Comparison of ENCODE assay signal across 10 cellular contexts in genomic region chr6:32184084-32184640, GRCh38. TPM values are rescaled to one million over a fixed set of nuclear protein-coding genes. Genes with fewer than 3 reads are reported as not detected.
DNase-seq lines count a peak whose midpoint lies in the region; ATAC-seq and TF ChIP-seq lines count a peak whose summit lies in the region.
"Had no signal": no experiment of that assay in that cellular context is flagged by ENCODE, and none has a peak within 500 bp of the region (broad histone marks: within the 10 kb centered on the region; RNA-seq: fewer than 3 reads in every experiment).

Gene AGER, minus strand, starts transcription at chr6:32184253. Its CDS starts 31 bp downstream, at chr6:32184222.

- no peaks in the 10 kb centered on the region for H3K9me2 ChIP-seq in GM23338 (ENCODE audit: insufficient read depth)

- H3K27me3 ChIP-seq in BLaER1 (no peaks in the 10 kb centered on the region), GM23338 (ENCODE audit: insufficient read depth) (no peaks in the 10 kb centered on the region), ovary (no peaks in the 10 kb centered on the region)
- H3K27me3 ChIP-seq: SJSA1 had no signal

- no peak within 1 kb of the TSS for H2AFZ ChIP-seq in GM23338

- H3K4me1 Mint-ChIP-seq in GM23338 = peaks cover 40% of the 10 kb centered on the region

- H3K4me3 Mint-ChIP-seq in GM23338 = no peak within 1 kb of the TSS

- H3K79me2 ChIP-seq in GM23338 (replicated peaks; ENCODE audit: insufficient read depth) = peaks cover 13% of the 10 kb centered on the region

- WGBS in ovary, 3 donors = 70 to 76% (median 70%) methylated on average over 6 of the region's 6 CpGs

- TF ChIP-seq POLR2A in ovary (IDR thresholded peaks at IDR 0.05) = no peak

- H3K9me3 ChIP-seq in BLaER1 (no peaks in the 10 kb centered on the region), ovary (no peaks in the 10 kb centered on the region)
- H3K9me3 ChIP-seq: SJSA1 had no signal

- H3K36me3 ChIP-seq in BLaER1 (peaks cover 78% of the 10 kb centered on the region), GM23338 (ENCODE audit: insufficient read depth) (peaks cover 5% of the 10 kb centered on the region), ovary (no peaks in the 10 kb centered on the region)

- H3K4me1 ChIP-seq in BLaER1 (peaks cover 48% of the 10 kb centered on the region), GM23338 (ENCODE audit: insufficient read depth) (peaks cover 12% of the 10 kb centered on the region), ovary (ENCODE audit: insufficient read depth) (peaks cover 4% of the 10 kb centered on the region)

- H3K4me3 ChIP-seq in BLaER1 = no peak within 1 kb of the TSS
- H3K4me3 ChIP-seq in GM23338 = no peak within 1 kb of the TSS
- no peak within 1 kb of the TSS for H3K4me3 ChIP-seq in coronary artery
- no peak within 1 kb of the TSS for H3K4me3 ChIP-seq in ovary
- H3K4me3 ChIP-seq: SJSA1 had no signal

- H3K27ac ChIP-seq in BLaER1 (peak within 1 kb of the TSS; percentile 37; the same call in 1 of the 2 replicates), GM23338 (ENCODE audit: low read depth) (no peak within 1 kb of the TSS), coronary artery (peak within 1 kb of the TSS; percentile 42 to 58), ovary (peak within 1 kb of the TSS; percentile 21 to 40), caudate nucleus (ENCODE audit: low read depth, low read length) (no peak within 1 kb of the TSS)
- H3K27ac ChIP-seq: SJSA1 had no signal

- H4K20me1 ChIP-seq in BLaER1 (no peaks in the 10 kb centered on the region; the same call in 1 of the 2 replicates), GM23338 (replicated peaks; ENCODE audit: insufficient read depth) (no peaks in the 10 kb centered on the region)

- H3K4me2 ChIP-seq in BLaER1 (no peak within 1 kb of the TSS), GM23338 (no peak within 1 kb of the TSS; the same call in 1 of the 2 replicates)

- TF ChIP-seq EP300 in ovary (IDR thresholded peaks at IDR 0.05) = no peak

- H3K27ac Mint-ChIP-seq in GM23338 = peak within 1 kb of the TSS; percentile 62

- intact Hi-C loops in ovary (cut with DNase I) = loop anchor here in 1 of 4 donors (10.0 kb wide), 1 partner anchor 459 kb away; the partner anchor contains the start of genes DDAH2, LY6G6C and MPIG6B

- H3K36me3 Mint-ChIP-seq in GM23338 (ENCODE audit: low read depth) = peaks cover 76% of the 10 kb centered on the region

- H3K9ac ChIP-seq in BLaER1 = peak within 1 kb of the TSS; percentile 41; the same call in 1 of the 2 replicates

- H3K9me3 Mint-ChIP-seq in GM23338 = no peaks in the 10 kb centered on the region; the same call in 2 of the 3 replicates

- TF ChIP-seq CTCF in GM23338 (conservative IDR thresholded peaks at IDR 0.05; ENCODE audit: low read depth in 2 of 2) (no peak), coronary artery (IDR thresholded peaks at IDR 0.05) (no peak), ovary (IDR thresholded peaks at IDR 0.05) (no peak)

- DNase-seq in GM23338 (ENCODE audit: low spot score) (no peak), coronary artery (ENCODE audit: low spot score) (no peak), ovary (peak in 1 of 5 donors; percentile 24), NCI-H1092 (lab: John Stamatoyannopoulos, UW) (no peak), caudate nucleus (lab: John Stamatoyannopoulos, UW) (no peak), middle frontal gyrus (ENCODE audit: extremely low spot score, low spot score) (no peak)
- DNase-seq: activated gamma-delta T cell treated with Interleukin-2 at 50 U/mL for 16 hours had no signal

- ATAC-seq in GM23338 = no peak
- no peak for ATAC-seq in HG02870 (IDR thresholded peaks at IDR 0.05; ENCODE audit: unreplicated experiment)

- H3K27me3 Mint-ChIP-seq in GM23338 (ENCODE audit: insufficient read depth, low read depth, poor library complexity) = peaks cover 22% of the 10 kb centered on the region

- peaks cover 13% of the 10 kb centered on the region for H3F3A ChIP-seq in GM23338 (replicated peaks; ENCODE audit: low read depth)

TF ChIP-seq in GM23338, 12 proteins besides CTCF, POLR2A, EP300 and RAD21 (continues in another document):
- no peak for TF ChIP-seq EZH2phosphoT487 (IDR thresholded peaks at IDR 0.05; ENCODE audit: unreplicated experiment)
- TF ChIP-seq REST (IDR thresholded peaks at IDR 0.05; ENCODE audit: unreplicated experiment) = no peak
- no peak for TF ChIP-seq POLR2AphosphoS5 (IDR thresholded peaks at IDR 0.05; ENCODE audit: low read depth)
- TF ChIP-seq ZNF114 (CRISPR knock-in tag; IDR thresholded peaks at IDR 0.05) = no peak

RNA-seq across cellular contexts. Expression of gene AGER, which starts in this region (rescaled TPM):
- total RNA-seq in GM23338 (2014; rRNA removed; shearing (Covaris generic)) = 2.0 and 2.3 TPM in 2 replicates
- polyA plus RNA-seq in GM23338 (2016; fragmentation: Nextera tagmentation; extraction: Ambion mirVana) (3.4 and 5.0 TPM in 2 replicates), ovary (1 to 10 TPM; 5.1 to 5.9 TPM)
- total RNA-seq in ovary = 10 to 100 TPM in 1 of 7 donors, 1 to 10 TPM in 6; 3.4 to 12.8 (median 8.1) TPM

Comparison
In these comparisons a context has a peak if more than half of its experiments do, and no peak if none do; other contexts are left out.
1. H3K27ac ChIP-seq: peak in BLaER1 (single experiment), coronary artery (2 of 2) and ovary (2 of 2); none in GM23338 (single experiment) and caudate nucleus (single experiment).